34 cellular contexts compared by ENCODE assay signal in genomic region chr10:47400251-47400650, GRCh38. TPM values are rescaled to one million over a fixed set of nuclear protein-coding genes. Genes with fewer than 3 reads are reported as not detected.
"Had no signal": no experiment of that assay in that cellular context is flagged by ENCODE, and none has a peak within 500 bp of the region (broad histone marks: within the 10 kb centered on the region; RNA-seq: fewer than 3 reads in every experiment).

No MANE protein-coding gene starts in this region.

- DNase-seq: activated CD4-positive, alpha-beta T cell treated with anti-CD3 and anti-CD28 coated beads, Interleukin-2, amount 10 ng/mL, durations not matched to agents 24 days and 14 days; activated CD4-positive, alpha-beta T cell treated with anti-CD3 and anti-CD28 coated beads, Interleukin-2, amount 50 U/mL, for 4 hours; activated CD8-positive, alpha-beta T cell treated with anti-CD3 and anti-CD28 coated beads for 36 hours; activated naive CD4-positive, alpha-beta T cell; activated naive CD4-positive, alpha-beta T cell treated with anti-CD3 and anti-CD28 coated beads, Interleukin-2, amount 50 U/mL, for 16 hours; activated naive CD8-positive, alpha-beta T cell treated with anti-CD3 and anti-CD28 coated beads for 36 hours; activated T-cell treated with anti-CD3 and anti-CD28 coated beads, Interleukin-2, amount 50 U/mL, for 24 hours; amniotic stem cell; aorta; brain microvascular endothelial cell; central memory CD4-positive, alpha-beta T cell; MM.1S; NCI-H1092 treated with DMSO at 0.1 percent for 48 hours; NCI-H1417; NCI-H146; NCI-H187; NCI-H2029 treated with DMSO at 0.1 percent for 48 hours; NCI-H2107; NCI-H2171; NCI-H510A; NCI-H526; NCI-H748 treated with DMSO at 0.1 percent for 48 hours; PC-9; SHP77; SJCRH30; T1000 had no signal

- H3K27me3 ChIP-seq: brain microvascular endothelial cell, SJCRH30 had no signal

- H3K4me3 ChIP-seq: PC-9, SJCRH30, SK-N-MC had no signal

- H3K9ac ChIP-seq: KMS-11 had no signal

- H3K36me3 ChIP-seq: brain microvascular endothelial cell, SJCRH30 had no signal

- H3K9me3 ChIP-seq: SJCRH30 had no signal

- ATAC-seq: activated CD8-positive, alpha-beta T cell treated with anti-CD3 and anti-CD28 coated beads for 36 hours had no signal

- H2AFZ ChIP-seq: PC-9 had no signal

- H3K27ac ChIP-seq: brain microvascular endothelial cell, KMS-11, PC-9, SJCRH30, SK-N-MC had no signal

- H3K4me2 ChIP-seq: KMS-11, PC-9 had no signal

RNA-seq across cellular contexts. Expression of gene ZNF488, which starts 16.2 kb away (rescaled TPM):
- total RNA-seq: activated CD4-positive, alpha-beta T cell treated with anti-CD3 and anti-CD28 coated beads, Interleukin-2, amount 10 ng/mL, durations not matched to agents 24 days and 14 days; T-helper 1 cell treated with Interleukin-12 subunit alpha and Interleukin-12 subunit beta and Interleukin-4 antibody, amounts not matched to agents 30 ng/mL and 1 ng/mL, for 36 hours had no signal

RNA-seq across cellular contexts. Expression of gene RBP3, which starts 52.1 kb away (rescaled TPM):
- total RNA-seq: activated CD4-positive, alpha-beta T cell treated with anti-CD3 and anti-CD28 coated beads, Interleukin-2, amount 10 ng/mL, durations not matched to agents 24 days and 14 days; activated CD8-positive, alpha-beta memory T cell treated with anti-CD3 and anti-CD28 coated beads for 36 hours; activated CD8-positive, alpha-beta T cell treated with anti-CD3 and anti-CD28 coated beads for 36 hours; activated naive CD8-positive, alpha-beta T cell treated with anti-CD3 and anti-CD28 coated beads for 36 hours; activated T-helper 2 cell treated with anti-CD3 and anti-CD28 coated beads, Interferon-gamma antibody, Interleukin-2, Interleukin-4, amounts not matched to agents 10 μg/mL and 5 μg/mL and 100 μg/mL, durations not matched to agents 14 hours and 24 hours and 36 hours; aorta; LHCN-M2; OCI-LY7; PC-9; SJCRH30; T-helper 1 cell treated with Interleukin-12 subunit alpha and Interleukin-12 subunit beta and Interleukin-4 antibody, amounts not matched to agents 30 ng/mL and 1 ng/mL, for 36 hours; T-helper 2 cell treated with Interferon-gamma antibody and Interleukin-4, amounts not matched to agents 100 ng/mL and 5 ng/mL, for 36 hours had no signal
- polyA plus RNA-seq: aorta had no signal
